In the genomic region with DNA sequence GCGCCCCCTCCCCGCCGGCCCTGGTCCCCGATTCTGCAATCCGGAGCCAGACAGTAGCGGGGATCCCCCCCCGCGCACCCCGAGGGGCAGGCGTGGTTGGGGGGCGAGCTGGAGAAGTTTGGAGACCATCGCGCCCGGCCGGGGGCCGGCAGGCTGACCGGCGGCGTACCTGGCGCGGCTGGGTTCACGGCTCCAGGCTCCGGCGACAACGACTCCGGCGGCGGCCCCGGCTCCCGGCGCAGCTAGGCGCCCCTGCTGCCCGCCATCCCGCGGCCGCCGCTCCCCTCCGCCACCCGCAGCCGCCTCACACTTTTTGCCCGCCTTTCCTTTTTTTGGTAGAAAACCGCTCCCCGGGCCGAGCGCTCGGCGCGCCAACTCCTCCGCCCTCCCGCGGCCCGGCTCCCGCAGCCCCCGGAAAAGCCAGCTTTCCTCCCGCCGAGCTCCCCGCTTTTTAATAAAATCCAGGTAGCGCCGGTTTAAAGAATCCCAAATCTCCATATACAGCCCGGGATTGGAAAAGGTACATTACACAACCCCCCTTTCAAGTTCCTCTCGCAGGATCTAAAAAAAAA, we compare ENCODE assay signal across 8 cellular contexts. TPM values are rescaled to one million over a fixed set of nuclear protein-coding genes. Genes with fewer than 3 reads are reported as not detected.
DNase-seq lines count a peak whose midpoint lies in the region; ATAC-seq and TF ChIP-seq lines count a peak whose summit lies in the region.

A gene with protein sequence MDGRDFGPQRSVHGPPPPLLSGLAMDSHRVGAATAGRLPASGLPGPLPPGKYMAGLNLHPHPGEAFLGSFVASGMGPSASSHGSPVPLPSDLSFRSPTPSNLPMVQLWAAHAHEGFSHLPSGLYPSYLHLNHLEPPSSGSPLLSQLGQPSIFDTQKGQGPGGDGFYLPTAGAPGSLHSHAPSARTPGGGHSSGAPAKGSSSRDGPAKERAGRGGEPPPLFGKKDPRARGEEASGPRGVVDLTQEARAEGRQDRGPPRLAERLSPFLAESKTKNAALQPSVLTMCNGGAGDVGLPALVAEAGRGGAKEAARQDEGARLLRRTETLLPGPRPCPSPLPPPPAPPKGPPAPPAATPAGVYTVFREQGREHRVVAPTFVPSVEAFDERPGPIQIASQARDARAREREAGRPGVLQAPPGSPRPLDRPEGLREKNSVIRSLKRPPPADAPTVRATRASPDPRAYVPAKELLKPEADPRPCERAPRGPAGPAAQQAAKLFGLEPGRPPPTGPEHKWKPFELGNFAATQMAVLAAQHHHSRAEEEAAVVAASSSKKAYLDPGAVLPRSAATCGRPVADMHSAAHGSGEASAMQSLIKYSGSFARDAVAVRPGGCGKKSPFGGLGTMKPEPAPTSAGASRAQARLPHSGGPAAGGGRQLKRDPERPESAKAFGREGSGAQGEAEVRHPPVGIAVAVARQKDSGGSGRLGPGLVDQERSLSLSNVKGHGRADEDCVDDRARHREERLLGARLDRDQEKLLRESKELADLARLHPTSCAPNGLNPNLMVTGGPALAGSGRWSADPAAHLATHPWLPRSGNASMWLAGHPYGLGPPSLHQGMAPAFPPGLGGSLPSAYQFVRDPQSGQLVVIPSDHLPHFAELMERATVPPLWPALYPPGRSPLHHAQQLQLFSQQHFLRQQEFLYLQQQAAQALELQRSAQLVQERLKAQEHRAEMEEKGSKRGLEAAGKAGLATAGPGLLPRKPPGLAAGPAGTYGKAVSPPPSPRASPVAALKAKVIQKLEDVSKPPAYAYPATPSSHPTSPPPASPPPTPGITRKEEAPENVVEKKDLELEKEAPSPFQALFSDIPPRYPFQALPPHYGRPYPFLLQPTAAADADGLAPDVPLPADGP (N-terminal part only) (minus strand): TSS at position 563 of the 572 bp plus-strand sequence. CDS start 2,588 bp downstream, outside the sequence.

- H3F3A ChIP-seq in GM23248 (ENCODE audit: insufficient read depth) = peaks cover 7% of the 10 kb centered on the region

- peaks cover 92% of the 10 kb centered on the region for H3K79me2 ChIP-seq in GM23248 (ENCODE audit: insufficient read depth)

- DNase-seq in GM23248 (no peak), RWPE1 (ENCODE audit: low spot score) (no peak), memory B cell (ENCODE audit: low spot score in 2 of 2) (peak; percentile 18 to 30), thoracic aorta (ENCODE audit: low spot score) (no peak), SK-N-DZ (ENCODE audit: low spot score) (no peak), NCI-H345 (lab: John Stamatoyannopoulos, UW) (no peak)

- H3K36me3 ChIP-seq in GM23248 (ENCODE audit: low read depth) (no peaks in the 10 kb centered on the region), thoracic aorta (peaks cover 3% of the 10 kb centered on the region)

- H3K9ac ChIP-seq in GM23248 = peak within 1 kb of the TSS; percentile 97

- POLR2A ChIA-PET in RWPE1 (lab: Yijun Ruan, JAX; ENCODE audit: low non-redundant PET) = interaction anchor here (0.8 to 1.9 kb wide), 3 partner anchors 14 to 31 kb away, joined by 3 to 15 read pairs (median 5); no protein-coding TSS in a partner anchor

- CTCF ChIA-PET in RWPE1 (lab: Yijun Ruan, JAX) = interaction anchor here (0.5 to 2.8 kb wide), 3 partner anchors 27 to 57 kb away, joined by 3 to 17 read pairs (median 4); no protein-coding TSS in a partner anchor

- H3K4me2 ChIP-seq in GM23248 (ENCODE audit: unreplicated experiment) = peak within 1 kb of the TSS; percentile 93

- peaks cover 17% of the 10 kb centered on the region for H3K4me1 Mint-ChIP-seq in dendritic cell treated with granulocyte-macrophage colony-stimulating factor and Interleukin-4, amounts not matched to agents 40 ng/mL and 50 ng/mL, for 4 days (ENCODE audit: low read depth)
- peaks cover 22% of the 10 kb centered on the region for H3K4me1 Mint-ChIP-seq in memory B cell

- H3K27me3 ChIP-seq in GM23248 (replicated peaks; ENCODE audit: insufficient read depth) (no peaks in the 10 kb centered on the region), thoracic aorta (replicated peaks; ENCODE audit: insufficient read depth) (no peaks in the 10 kb centered on the region)

- H3K36me3 Mint-ChIP-seq in dendritic cell treated with granulocyte-macrophage colony-stimulating factor and Interleukin-4, amounts not matched to agents 40 ng/mL and 50 ng/mL, for 4 days (ENCODE audit: low read depth) = peaks cover 93% of the 10 kb centered on the region
- no peaks in the 10 kb centered on the region for H3K36me3 Mint-ChIP-seq in memory B cell

- no peaks in the 10 kb centered on the region for H3K9me2 ChIP-seq in GM23248 (ENCODE audit: insufficient read depth)

- no peak for ATAC-seq in memory B cell (ENCODE audit: low read depth)
- peak; percentile 0 for ATAC-seq in thoracic aorta (ENCODE audit: insufficient number of reproducible peaks, low FRiP score, low read depth)
- no peak for ATAC-seq in GM19397 (IDR thresholded peaks at IDR 0.05; ENCODE audit: unreplicated experiment)

- H3K27ac ChIP-seq in GM23248 = peak within 1 kb of the TSS; percentile 98
- peak within 1 kb of the TSS; percentile 100 for H3K27ac ChIP-seq in RWPE1
- peak within 1 kb of the TSS; percentile 98 to 99 for H3K27ac ChIP-seq in thoracic aorta

- H3K27ac Mint-ChIP-seq in dendritic cell treated with granulocyte-macrophage colony-stimulating factor and Interleukin-4, amounts not matched to agents 40 ng/mL and 50 ng/mL, for 4 days = peak within 1 kb of the TSS; percentile 100
- H3K27ac Mint-ChIP-seq in memory B cell = peak within 1 kb of the TSS; percentile 33

- TF ChIP-seq CTCF in RWPE1 (conservative IDR thresholded peaks at IDR 0.05; ENCODE audit: low read depth) = no peak
- TF ChIP-seq CTCF in thoracic aorta (IDR thresholded peaks at IDR 0.05) = no peak

- H3K27me3 Mint-ChIP-seq in dendritic cell treated with granulocyte-macrophage colony-stimulating factor and Interleukin-4, amounts not matched to agents 40 ng/mL and 50 ng/mL, for 4 days = no peaks in the 10 kb centered on the region
- peaks cover 15% of the 10 kb centered on the region for H3K27me3 Mint-ChIP-seq in memory B cell

- WGBS in GM23248 (ENCODE audit: low coverage in 1 of 2, low lambda C conversion rate in 2 of 2, missing lambda C conversion rate in 2 of 2), 2 experiments = 0 to 2% methylated on average over 9 to 55 of the region's 61 CpGs

- intact Hi-C loops in dendritic cell treated with granulocyte-macrophage colony-stimulating factor and Interleukin-4, amounts not matched to agents 40 ng/mL and 50 ng/mL, for 4 days (cut with micrococcal nuclease) = no loop called here

- peak within 1 kb of the TSS; percentile 100 for H3K4me3 Mint-ChIP-seq in dendritic cell treated with granulocyte-macrophage colony-stimulating factor and Interleukin-4, amounts not matched to agents 40 ng/mL and 50 ng/mL, for 4 days
- H3K4me3 Mint-ChIP-seq in memory B cell = peak within 1 kb of the TSS; percentile 83

- H2AFZ ChIP-seq in GM23248 = peak within 1 kb of the TSS; percentile 34

- in situ Hi-C loops in GM23248 (cut with MboI) = no loop called here

- no peaks in the 10 kb centered on the region for H3K9me3 Mint-ChIP-seq in dendritic cell treated with granulocyte-macrophage colony-stimulating factor and Interleukin-4, amounts not matched to agents 40 ng/mL and 50 ng/mL, for 4 days
- no peaks in the 10 kb centered on the region for H3K9me3 Mint-ChIP-seq in memory B cell

- H3K4me3 ChIP-seq in GM23248 (peak within 1 kb of the TSS; percentile 95), thoracic aorta (peak within 1 kb of the TSS; percentile 99)

- H3K4me1 ChIP-seq in GM23248 (ENCODE audit: insufficient read depth) (peaks cover 3% of the 10 kb centered on the region), thoracic aorta (ENCODE audit: control insufficient read depth in 1 of 2, low read depth in 2 of 2) (peaks cover 3 to 6% of the 10 kb centered on the region in 2 donors)

- H3K9me3 ChIP-seq in GM23248 (ENCODE audit: low read depth) (no peaks in the 10 kb centered on the region), thoracic aorta (no peaks in the 10 kb centered on the region)

- H4K20me1 ChIP-seq in GM23248 (ENCODE audit: insufficient read depth) = no peaks in the 10 kb centered on the region

RNA-seq across cellular contexts. Expression of the gene that starts here (rescaled TPM):
- total RNA-seq in GM23248 (2014; rRNA removed; shearing (Covaris generic)) = 47.4 and 51.8 TPM in 2 replicates
- polyA plus RNA-seq in GM23248 (2016; fragmentation: Nextera tagmentation; extraction: Ambion mirVana) = 3.7 and 4.8 TPM in 2 replicates
- total RNA-seq in thoracic aorta = 100 to 1,000 TPM; 182 to 244 TPM
- polyA plus RNA-seq in SK-N-DZ (2014; cell fraction: cytosol; rRNA removed) = 9.9 and 18.7 TPM in 2 replicates
- 14.0 and 23.4 TPM in 2 replicates for polyA plus RNA-seq in SK-N-DZ (2014; cell fraction: nucleus; rRNA removed)

Comparison
In these comparisons a context has a peak if more than half of its experiments do, and no peak if none do; other contexts are left out.
1. DNase-seq: peak in memory B cell (2 of 2); none in GM23248 (single experiment), RWPE1 (single experiment), thoracic aorta (single experiment), SK-N-DZ (single experiment) and NCI-H345 (single experiment).
2. Peak in every context shown above with its lines, with median percentiles within 50 percentile points of each other: H3K27ac ChIP-seq.